ENCODE assay signal across 11 cellular contexts in the genomic region with DNA sequence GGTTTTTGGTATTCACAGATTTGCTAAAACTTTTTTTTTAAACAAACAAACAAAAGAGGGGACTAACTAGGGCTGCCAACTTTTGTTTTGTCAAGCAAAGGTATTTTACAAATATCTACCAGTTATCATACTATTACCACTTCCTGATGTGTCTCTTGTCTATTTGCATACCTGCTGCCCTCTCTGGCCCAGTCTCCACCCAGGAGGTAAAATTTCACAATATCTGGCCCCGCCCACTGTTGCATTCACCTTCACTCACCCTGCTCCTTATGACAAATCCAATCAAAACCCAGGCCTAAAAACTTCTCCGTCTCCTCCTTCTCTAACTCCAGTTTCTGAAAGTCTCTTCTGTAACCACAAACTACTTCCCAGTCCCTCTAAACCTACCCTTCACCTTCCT.
A peak's percentile ranks its signal among the peaks of the same experiment; 100 is the strongest.
DNase-seq lines count a peak whose midpoint lies in the region; ATAC-seq, FAIRE-seq and TF ChIP-seq lines count a peak whose summit lies in the region.
"Had no signal": no experiment of that assay in that cellular context is flagged by ENCODE, and none has a peak within 500 bp of the region (broad histone marks: within the 10 kb centered on the region; RNA-seq: fewer than 3 reads in every experiment).

No MANE protein-coding gene starts in this region.

- H3K27ac Mint-ChIP-seq in stimulated activated naive CD8-positive, alpha-beta T cell treated with anti-CD3 and anti-CD28 coated beads, Interleukin-15, amount 100 ng/mL, for 72 hours, result peak overlapping the region in 1 of 2 donors; percentile 64

- H2AFZ ChIP-seq in HepG2 (ENCODE audit: low read length) (no peak overlapping the region), GM12878 (ENCODE audit: control insufficient read depth, low read depth, low read length) (peak overlapping the region; percentile 29; the same call in 1 of the 2 replicates)

- intact Hi-C loops in HepG2 (cut with micrococcal nuclease; ENCODE audit: unreplicated experiment), result no loop called here
- intact Hi-C loops in right lobe of liver (cut with DNase I), result no loop called here
- intact Hi-C loops in GM12878 (cut with micrococcal nuclease; ENCODE audit: unreplicated experiment), result loop anchor here (5.0 kb wide), 1 partner anchor 83 kb away; a partner anchor contains a TSS
- intact Hi-C loops in cardiac septum (cut with DNase I), result no loop called here

- peaks cover 82% of the 10 kb centered on the region for H3K4me1 Mint-ChIP-seq in stimulated activated naive CD8-positive, alpha-beta T cell treated with anti-CD3 and anti-CD28 coated beads, Interleukin-15, amount 100 ng/mL, for 72 hours

- ATAC-seq in HepG2 (no peak), right lobe of liver (no peak), GM12878 (peak; percentile 42)
- ATAC-seq in stimulated activated naive CD8-positive, alpha-beta T cell treated with anti-CD3 and anti-CD28 coated beads, Interleukin-15, amount 100 ng/mL, for 72 hours, result no peak

- H3K27me3 ChIP-seq in HepG2 (ENCODE audit: control insufficient read depth in 1 of 2, insufficient read depth in 2 of 2, low read length in 2 of 2) (peaks cover 2 to 31% of the 10 kb centered on the region in 2 experiments; a peak in 3 of 5 replicates), right lobe of liver (no peaks in the 10 kb centered on the region), GM12878 (replicated peaks in 1 of 2; ENCODE audit: control insufficient read depth in 2 of 2, insufficient read depth in 2 of 2, low read length in 1 of 2) (no peaks in the 10 kb centered on the region)
- H3K27me3 ChIP-seq: sigmoid colon had no signal

- H3K9ac ChIP-seq in HepG2 (ENCODE audit: insufficient read depth, low read depth, low read length) (no peak overlapping the region), GM12878 (ENCODE audit: control insufficient read depth, insufficient read depth, low read length) (no peak overlapping the region; the same call in 1 of the 2 replicates)

- WGBS in HepG2 (ENCODE audit: low lambda C conversion rate), result 32% methylated on average over 2 of the region's 2 CpGs
- 76% methylated on average over 2 of the region's 2 CpGs for WGBS in right lobe of liver (ENCODE audit: insufficient coverage, low coverage, low lambda C conversion rate, missing lambda C conversion rate)
- 15% methylated on average over 2 of the region's 2 CpGs for WGBS in GM12878 (ENCODE audit: insufficient coverage, insufficient replicate concordance, low lambda C conversion rate, missing lambda C conversion rate)

- DNase-seq in HepG2 (ENCODE audit: low spot score) (no peak), right lobe of liver (no peak), NCI-H226 (peak; percentile 31), GM12878 (ENCODE audit: low read depth, low spot score) (no peak), DMS114 treated with DMSO at 0.1 percent for 48 hours (lab: John Stamatoyannopoulos, UW; ENCODE audit: unreplicated experiment) (no peak), NCI-H2107 treated with DMSO at 0.1 percent for 48 hours (lab: John Stamatoyannopoulos, UW; ENCODE audit: unreplicated experiment) (no peak), cardiac septum (ENCODE audit: low spot score) (no peak)
- peak in 1 of 2 donors; percentile 33 for DNase-seq in stimulated activated naive CD8-positive, alpha-beta T cell treated with anti-CD3 and anti-CD28 coated beads, Interleukin-15, amount 100 ng/mL, for 72 hours
- DNase-seq: COR-L47, NCI-H187, sigmoid colon had no signal

- RAD21 ChIA-PET in GM12878 (lab: Charles Lee; ENCODE audit: unreplicated experiment), result interaction anchor here (1.0 to 5.1 kb wide), 3 partner anchors 20 to 178 kb away, joined by 3 to 54 read pairs (median 4); no protein-coding TSS in a partner anchor

- H3K4me1 ChIP-seq in HepG2 (ENCODE audit: insufficient read depth, low read length) (no peaks in the 10 kb centered on the region), right lobe of liver (no peaks in the 10 kb centered on the region), GM12878 (ENCODE audit: control insufficient read depth, insufficient read depth, low read length) (peaks cover 69% of the 10 kb centered on the region)

- H3K9me3 ChIP-seq in HepG2 (ENCODE audit: low read length), result no peaks in the 10 kb centered on the region
- no peaks in the 10 kb centered on the region for H3K9me3 ChIP-seq in right lobe of liver
- H3K9me3 ChIP-seq in GM12878 (replicated peaks; ENCODE audit: control insufficient read depth, insufficient read depth, low read length), result no peaks in the 10 kb centered on the region; the same call in 2 of the 3 replicates
- H3K9me3 ChIP-seq: sigmoid colon had no signal

- in situ Hi-C loops in HepG2 (cut with HindIII; ENCODE audit: extremely low pct_ligation_motif_present, low pct_unique_long_range_greater_than_20kb), result no loop called here
- in situ Hi-C loops in GM12878 (cut with MboI), result no loop called here

- H3K4me3 ChIP-seq in HepG2 (replicated peaks in 1 of 3; ENCODE audit: insufficient read depth in 1 of 3, low read depth in 2 of 3, low read length in 3 of 3), result no peak overlapping the region
- H3K4me3 ChIP-seq in right lobe of liver, result no peak overlapping the region
- H3K4me3 ChIP-seq in GM12878, result no peak overlapping the region
- H3K4me3 ChIP-seq: sigmoid colon had no signal

- CTCF ChIA-PET in HepG2 (lab: Yijun Ruan, JAX; ENCODE audit: low intra/inter-chr PET ratio, low total read pairs), result no interaction called here
- CTCF ChIA-PET in GM12878 (lab: Yijun Ruan, JAX), result no interaction called here

- H3K27me3 Mint-ChIP-seq in stimulated activated naive CD8-positive, alpha-beta T cell treated with anti-CD3 and anti-CD28 coated beads, Interleukin-15, amount 100 ng/mL, for 72 hours, result no peaks in the 10 kb centered on the region

- H4K20me1 ChIP-seq in HepG2 (ENCODE audit: insufficient read depth, low read length) (no peaks in the 10 kb centered on the region), GM12878 (ENCODE audit: control insufficient read depth, insufficient read depth) (no peaks in the 10 kb centered on the region)

- no peak for FAIRE-seq in HepG2 (lab: Jason Lieb, UNC)
- no peak for FAIRE-seq in GM12878 (lab: Jason Lieb, UNC)

- no peak overlapping the region for H3K27ac ChIP-seq in HepG2 (ENCODE audit: extremely low read length, insufficient read depth, low read length)
- H3K27ac ChIP-seq in right lobe of liver, result no peak overlapping the region
- peak overlapping the region; percentile 82 for H3K27ac ChIP-seq in GM12878 (ENCODE audit: control insufficient read depth, insufficient read depth)
- H3K27ac ChIP-seq: sigmoid colon had no signal

- no peak for TF ChIP-seq CTCF in HepG2 (CRISPR knock-in tag; IDR thresholded peaks at IDR 0.05)
- no peak for TF ChIP-seq CTCF in right lobe of liver (IDR thresholded peaks at IDR 0.05)
- no peak for TF ChIP-seq CTCF in GM12878 (IDR thresholded peaks at IDR 0.05 in 2 of 3, conservative IDR thresholded peaks at IDR 0.05 in 1 of 3; ENCODE audit: control insufficient read depth in 2 of 3, extremely low read depth in 1 of 3, insufficient read depth in 1 of 3, low read depth in 3 of 3, low read length in 3 of 3)

- TF ChIP-seq RAD21 in HepG2 (CRISPR knock-in tag; IDR thresholded peaks at IDR 0.05) (no peak), GM12878 (IDR thresholded peaks at IDR 0.05; ENCODE audit: insufficient read depth, low read depth, low read length) (no peak)

- TF ChIP-seq POLR2A in HepG2 (IDR thresholded peaks at IDR 0.05; ENCODE audit: insufficient read depth in 1 of 2, low read depth in 2 of 2, low read length in 2 of 2) (no peak), right lobe of liver (IDR thresholded peaks at IDR 0.05) (no peak), GM12878 (IDR thresholded peaks at IDR 0.05; ENCODE audit: low read depth, low read length) (no peak)

- H3K36me3 ChIP-seq in HepG2 (replicated peaks in 1 of 2; ENCODE audit: control insufficient read depth in 1 of 2, insufficient read depth in 2 of 2, low read length in 2 of 2) (no peaks in the 10 kb centered on the region), right lobe of liver (no peaks in the 10 kb centered on the region), GM12878 (ENCODE audit: control insufficient read depth in 2 of 2, insufficient read depth in 2 of 2, low read length in 1 of 2) (no peaks in the 10 kb centered on the region)
- H3K36me3 ChIP-seq: sigmoid colon had no signal

- H3K79me2 ChIP-seq in HepG2 (ENCODE audit: insufficient read depth, low read length) (no peaks in the 10 kb centered on the region), GM12878 (ENCODE audit: control insufficient read depth, insufficient read depth, low read length) (peaks cover 11% of the 10 kb centered on the region)

- no peaks in the 10 kb centered on the region for H3K9me3 Mint-ChIP-seq in stimulated activated naive CD8-positive, alpha-beta T cell treated with anti-CD3 and anti-CD28 coated beads, Interleukin-15, amount 100 ng/mL, for 72 hours

- H3K4me2 ChIP-seq in HepG2 (ENCODE audit: low read depth, low read length) (no peak overlapping the region), GM12878 (ENCODE audit: control insufficient read depth, insufficient read depth) (peak overlapping the region; percentile 85)

- POLR2A ChIA-PET in HepG2 (lab: Yijun Ruan, JAX) (no interaction called here), GM12878 (lab: Charles Lee) (no interaction called here)

- BruUV-seq in HepG2 (replicated peaks; lab: Mats Ljungman, UMichigan) (no TSS peak), GM12878 (replicated peaks; lab: Mats Ljungman, UMichigan) (no TSS peak)

- no peak for TF ChIP-seq EP300 in HepG2 (IDR thresholded peaks at IDR 0.05; ENCODE audit: low read depth in 2 of 2, low read length in 2 of 2)
- TF ChIP-seq EP300 in HepG2 (CRISPR knock-in tag; IDR thresholded peaks at IDR 0.05; ENCODE audit: borderline replicate concordance), result no peak
- TF ChIP-seq EP300 in GM12878 (IDR thresholded peaks at IDR 0.05; ENCODE audit: borderline replicate concordance in 1 of 2, control insufficient read depth in 1 of 2, low read depth in 2 of 2, low read length in 2 of 2), result no peak

- SMC1A ChIA-PET in GM12878 (lab: Charles Lee; ENCODE audit: uncharacterized antibody, unreplicated experiment), result interaction anchor here (4.5 kb wide), 1 partner anchor 21 kb away, joined by 65 read pairs; no protein-coding TSS in a partner anchor

- peak overlapping the region; percentile 6 to 47 for H3K4me3 Mint-ChIP-seq in stimulated activated naive CD8-positive, alpha-beta T cell treated with anti-CD3 and anti-CD28 coated beads, Interleukin-15, amount 100 ng/mL, for 72 hours

TF ChIP-seq in HepG2, 621 proteins besides CTCF, POLR2A, EP300 and RAD21 (continues in another document):
- TF ChIP-seq MXI1 (IDR thresholded peaks at IDR 0.05; ENCODE audit: borderline replicate concordance, low read depth, low read length) (no peak), MAF1 (CRISPR knock-in tag; IDR thresholded peaks at IDR 0.05; ENCODE audit: borderline replicate concordance) (no peak), MTA1 (CRISPR knock-in tag; IDR thresholded peaks at IDR 0.05; ENCODE audit: borderline replicate concordance) (no peak)

TF ChIP-seq in GM12878, 131 proteins besides CTCF, POLR2A, EP300 and RAD21:
- TF ChIP-seq CEBPB (IDR thresholded peaks at IDR 0.05; ENCODE audit: borderline replicate concordance in 1 of 2, low read depth in 2 of 2, low read length in 2 of 2) (peak in 1 of 2 experiments; percentile 30; a peak in 1 of 4 replicates), POU2F2 (IDR thresholded peaks at IDR 0.05; ENCODE audit: borderline replicate concordance, low read depth, low read length) (peak; percentile 63; the same call in 1 of the 3 replicates), RBBP5 (conservative IDR thresholded peaks at IDR 0.05) (no peak), ZNF217 (IDR thresholded peaks at IDR 0.05) (0 out of 2 replicates have a peak, but pooled peaks have one; percentile 47)
